Comparison of ENCODE assay signal across 26 cellular contexts in the genomic region with DNA sequence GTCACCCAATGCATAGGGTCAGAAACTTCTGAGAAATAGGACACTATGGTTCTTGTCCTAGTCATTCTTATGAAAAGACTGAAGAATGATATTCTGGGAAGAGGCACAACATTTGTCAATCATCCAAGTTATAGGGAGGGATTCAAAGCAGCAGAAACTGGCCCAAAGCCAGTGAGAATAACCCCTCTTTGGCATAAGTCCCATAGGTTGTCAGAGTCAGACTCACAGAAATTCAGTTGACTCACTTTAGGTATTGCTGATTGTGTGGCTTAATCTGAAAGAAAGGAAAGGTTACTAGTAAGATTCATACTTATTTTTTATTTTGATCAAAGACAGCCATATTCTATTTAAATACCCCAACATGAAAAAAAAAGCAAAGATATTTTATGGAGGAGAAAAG.
A peak's percentile ranks its signal among the peaks of the same experiment; 100 is the strongest.
DNase-seq lines count a peak whose midpoint lies in the region; ATAC-seq and TF ChIP-seq lines count a peak whose summit lies in the region.
"Had no signal": no experiment of that assay in that cellular context is flagged by ENCODE, and none has a peak within 500 bp of the region (broad histone marks: within the 10 kb centered on the region; RNA-seq: fewer than 3 reads in every experiment).

No MANE protein-coding gene starts in this region.

- intact Hi-C loops in PC-3 (cut with micrococcal nuclease), result no loop called here

- H3K9me3 ChIP-seq in BE2C (no peaks in the 10 kb centered on the region), MG63 (no peaks in the 10 kb centered on the region; the same call in 1 of the 2 replicates), PC-3 (ENCODE audit: low read length) (no peaks in the 10 kb centered on the region)
- H3K9me3 ChIP-seq: esophagus squamous epithelium, gastroesophageal sphincter, right lobe of liver, suprapubic skin had no signal

- no TSS peak for BruUV-seq in PC-3 (replicated peaks; lab: Mats Ljungman, UMichigan)

- H4K20me1 ChIP-seq in PC-3 (ENCODE audit: low read length), result no peaks in the 10 kb centered on the region

- no peaks in the 10 kb centered on the region for H3K79me2 ChIP-seq in PC-3 (ENCODE audit: low read length)

- no peak overlapping the region for H3K9ac ChIP-seq in PC-3 (ENCODE audit: low read length)
- H3K9ac ChIP-seq: parathyroid adenoma had no signal

- TF ChIP-seq CTCF in BE2C (IDR thresholded peaks at IDR 0.05; ENCODE audit: low read depth, low read length) (no peak), PC-3 (conservative IDR thresholded peaks at IDR 0.05; ENCODE audit: low read depth, low read length) (no peak)

- peaks cover 19% of the 10 kb centered on the region for H3K36me3 ChIP-seq in BE2C
- peaks cover 6% of the 10 kb centered on the region for H3K36me3 ChIP-seq in MG63
- H3K36me3 ChIP-seq in PC-3 (ENCODE audit: low read depth, low read length), result peaks cover 12% of the 10 kb centered on the region; the same call in 1 of the 2 replicates
- H3K36me3 ChIP-seq: gastroesophageal sphincter, right lobe of liver, suprapubic skin had no signal

- H3K27ac ChIP-seq in PC-3 (ENCODE audit: low read length), result no peak overlapping the region
- peak overlapping the region; percentile 7 for H3K27ac ChIP-seq in epithelial cell of prostate
- H3K27ac ChIP-seq: esophagus squamous epithelium, gastroesophageal sphincter, HL-60, parathyroid adenoma, right lobe of liver, suprapubic skin had no signal

- no peak overlapping the region for H2AFZ ChIP-seq in PC-3 (ENCODE audit: low read length)
- H2AFZ ChIP-seq: parathyroid adenoma had no signal

- H3K9me2 ChIP-seq in PC-3 (replicated peaks; ENCODE audit: low read length), result no peaks in the 10 kb centered on the region

- no peak overlapping the region for H3K4me2 ChIP-seq in PC-3 (ENCODE audit: low read length)

- peak; percentile 47 for DNase-seq in BE2C
- DNase-seq in MG63, result peak; percentile 21
- peak; percentile 52 for DNase-seq in PC-3
- DNase-seq in epithelial cell of prostate (ENCODE audit: low read depth, low spot score), result no peak
- no peak for DNase-seq in DMS53 treated with DMSO at 0.1 percent for 48 hours (lab: John Stamatoyannopoulos, UW; ENCODE audit: unreplicated experiment)
- no peak for DNase-seq in cerebellar nuclear complex (lab: John Stamatoyannopoulos, UW)
- DNase-seq: activated CD8-positive, alpha-beta T cell treated with anti-CD3 and anti-CD28 coated beads, Interleukin-2, amount 10 ng/mL, durations not matched to agents 7 days and 5 days; activated naive CD4-positive, alpha-beta T cell treated with Interleukin-2 at 50 U/mL for 16 hours; activated T-cell treated with anti-CD3 and anti-CD28 coated beads, Interleukin-2, amount 50 U/mL, for 24 hours; CD4-positive, CD25-positive, alpha-beta regulatory T cell; central memory CD4-positive, alpha-beta T cell; DMS53; effector CD8-positive, alpha-beta T cell; esophagus squamous epithelium; GOT3; midbrain; NCI-H2107; nephron progenitor cell; right lobe of liver; T1000 had no signal

- H3K27me3 ChIP-seq in BE2C (no peaks in the 10 kb centered on the region), MG63 (no peaks in the 10 kb centered on the region), PC-3 (ENCODE audit: low read length) (no peaks in the 10 kb centered on the region)
- H3K27me3 ChIP-seq: esophagus squamous epithelium, gastroesophageal sphincter, right lobe of liver, suprapubic skin had no signal

- H3K4me1 ChIP-seq in BE2C (peaks cover 28% of the 10 kb centered on the region), PC-3 (ENCODE audit: insufficient read depth, low read length) (peaks cover 12% of the 10 kb centered on the region; the same call in 1 of the 2 replicates)
- H3K4me1 ChIP-seq: right lobe of liver had no signal

- H3K4me3 ChIP-seq in BE2C (ENCODE audit: low read depth, low read length), result no peak overlapping the region
- no peak overlapping the region for H3K4me3 ChIP-seq in MG63
- no peak overlapping the region for H3K4me3 ChIP-seq in PC-3 (ENCODE audit: low read length)
- H3K4me3 ChIP-seq: esophagus squamous epithelium, gastroesophageal sphincter, right lobe of liver, suprapubic skin had no signal

- ATAC-seq in PC-3 (no peak), GM21576 (IDR thresholded peaks at IDR 0.05; ENCODE audit: unreplicated experiment) (no peak), GM21528 (IDR thresholded peaks at IDR 0.05; ENCODE audit: low FRiP score, unreplicated experiment) (no peak)
- ATAC-seq: activated CD8-positive, alpha-beta T cell treated with anti-CD3 and anti-CD28 coated beads, Interleukin-2, amount 10 ng/mL, durations not matched to agents 7 days and 5 days; gastroesophageal sphincter; right lobe of liver had no signal

- no peaks in the 10 kb centered on the region for H3F3A ChIP-seq in PC-3 (ENCODE audit: low read length, unreplicated experiment)

- POLR2A ChIA-PET in PC-3 (lab: Charles Lee; ENCODE audit: unreplicated experiment), result no interaction called here

- CTCF ChIA-PET in PC-3 (lab: Charles Lee), result no interaction called here

Comparison
In these comparisons a context has a peak if more than half of its experiments do, and no peak if none do; other contexts are left out.
1. DNase-seq: peak in BE2C (single experiment), MG63 (single experiment) and PC-3 (single experiment); none in epithelial cell of prostate (single experiment), DMS53 treated with DMSO at 0.1 percent for 48 hours (single experiment) and cerebellar nuclear complex (0 of 2).